Comparison of ENCODE assay signal across 14 cellular contexts in genomic region chr1:37606481-37607263, GRCh38.
DNase-seq lines count a peak whose midpoint lies in the region; ATAC-seq and TF ChIP-seq lines count a peak whose summit lies in the region.
"Had no signal": no experiment of that assay in that cellular context is flagged by ENCODE, and none has a peak within 500 bp of the region (broad histone marks: within the 10 kb centered on the region; RNA-seq: fewer than 3 reads in every experiment).

No MANE protein-coding gene starts in this region.

- peak overlapping the region in 1 of 2 donors; percentile 38 for H3K27ac ChIP-seq in coronary artery
- H3K27ac ChIP-seq: heart left ventricle had no signal

- TF ChIP-seq RAD21 in Ishikawa (IDR thresholded peaks at IDR 0.05; ENCODE audit: low read depth) = no peak

- ATAC-seq in HG03432 (IDR thresholded peaks at IDR 0.05; ENCODE audit: unreplicated experiment) (no peak), GM21737 (IDR thresholded peaks at IDR 0.05; ENCODE audit: unreplicated experiment) (no peak), GM18858 (IDR thresholded peaks at IDR 0.05; ENCODE audit: unreplicated experiment) (no peak)
- ATAC-seq: activated naive CD8-positive, alpha-beta T cell treated with anti-CD3 and anti-CD28 coated beads, Interleukin-2, amount 50 U/mL, for 24 hours; heart left ventricle; sciatic nerve had no signal

- H3K4me3 ChIP-seq in coronary artery = peak overlapping the region; percentile 30
- H3K4me3 ChIP-seq: heart left ventricle had no signal

- TF ChIP-seq EP300 in Ishikawa (IDR thresholded peaks at IDR 0.05; ENCODE audit: borderline replicate concordance) = no peak

- peak; percentile 60 for DNase-seq in AG08395 (ENCODE audit: low spot score)
- no peak for DNase-seq in coronary artery (ENCODE audit: low spot score)
- DNase-seq in medulla oblongata (ENCODE audit: extremely low spot score) = peak; percentile 23
- no peak for DNase-seq in central memory CD4-positive, alpha-beta T cell
- DNase-seq: activated CD4-positive, alpha-beta T cell treated with anti-CD3 and anti-CD28 coated beads, Interleukin-2, amount 50 U/mL, for 48 hours; activated naive CD8-positive, alpha-beta T cell treated with anti-CD3 and anti-CD28 coated beads, Interleukin-2, amount 50 U/mL, for 24 hours; heart left ventricle; NCI-H1930; NCI-H526 treated with DMSO at 0.1 percent for 48 hours had no signal

- TF ChIP-seq CTCF in coronary artery (IDR thresholded peaks at IDR 0.05) = no peak

TF ChIP-seq in Ishikawa, 13 proteins besides CTCF, POLR2A, EP300 and RAD21:
- TF ChIP-seq REST (IDR thresholded peaks at IDR 0.05; ENCODE audit: low read depth) (no peak), CREB1 (IDR thresholded peaks at IDR 0.05; ENCODE audit: low read depth) (no peak), CEBPB (IDR thresholded peaks at IDR 0.05) (0 out of 2 replicates have a peak, but pooled peaks have one; percentile 16)

Comparison
In these comparisons a context has a peak if more than half of its experiments do, and no peak if none do; other contexts are left out.
1. DNase-seq: peak in AG08395 (single experiment) and medulla oblongata (single experiment); none in coronary artery (single experiment) and central memory CD4-positive, alpha-beta T cell (single experiment).